Comparison of ENCODE assay signal across 17 cellular contexts in genomic region chr7:20562461-20562860, GRCh38. TPM values are rescaled to one million over a fixed set of nuclear protein-coding genes. Genes with fewer than 3 reads are reported as not detected.
"Had no signal": no experiment of that assay in that cellular context is flagged by ENCODE, and none has a peak within 500 bp of the region (broad histone marks: within the 10 kb centered on the region; RNA-seq: fewer than 3 reads in every experiment).

No MANE protein-coding gene starts in this region.

- H3K4me3 ChIP-seq: breast epithelium, gastroesophageal sphincter, hepatocyte, pancreas, tibial artery had no signal

- H3K36me3 ChIP-seq: breast epithelium, gastroesophageal sphincter, pancreas, tibial artery had no signal

- H3K27me3 ChIP-seq: breast epithelium, gastroesophageal sphincter, hepatocyte, pancreas, tibial artery had no signal

- H3K27ac ChIP-seq: breast epithelium, gastroesophageal sphincter, hepatocyte, pancreas, tibial artery, VCaP had no signal

- H3K79me2 ChIP-seq: hepatocyte had no signal

- H3K9me3 ChIP-seq: breast epithelium, gastroesophageal sphincter, pancreas, tibial artery had no signal

- H3K4me2 ChIP-seq: hepatocyte had no signal

- FAIRE-seq: kidney, pancreas had no signal

- H2AFZ ChIP-seq: hepatocyte had no signal

- H3K4me1 ChIP-seq: breast epithelium, gastroesophageal sphincter, pancreas, tibial artery had no signal

- DNase-seq: activated CD4-positive, alpha-beta memory T cell treated with anti-CD3 and anti-CD28 coated beads, Interleukin-2, amount 10 ng/mL, durations not matched to agents 7 days and 5 days; activated CD4-positive, alpha-beta T cell treated with anti-CD3 and anti-CD28 coated beads for 36 hours; activated gamma-delta T cell treated with Interleukin-2 at 50 U/mL for 16 hours; activated naive CD8-positive, alpha-beta T cell treated with anti-CD3 and anti-CD28 coated beads for 36 hours; activated T-cell treated with anti-CD3 and anti-CD28 coated beads, Interleukin-2, amount 50 U/mL, for 72 hours; anterior cingulate cortex; kidney; left ventricle myocardium superior; mesendoderm; nephron progenitor cell; pancreas; stimulated activated CD4-positive, alpha-beta T cell treated with anti-CD3 and anti-CD28 coated beads, Interleukin-15, amount 100 ng/mL, for 24 hours; tibial artery had no signal

RNA-seq across cellular contexts. Expression of gene ABCB5, which starts 53.0 kb away (rescaled TPM):
- total RNA-seq: activated CD4-positive, alpha-beta memory T cell treated with anti-CD3 and anti-CD28 coated beads, Interleukin-2, amount 10 ng/mL, durations not matched to agents 7 days and 5 days; activated CD4-positive, alpha-beta T cell treated with anti-CD3 and anti-CD28 coated beads for 36 hours; activated naive CD8-positive, alpha-beta T cell treated with anti-CD3 and anti-CD28 coated beads for 36 hours; activated T-cell treated with anti-CD3 and anti-CD28 coated beads, Interleukin-2, amount 50 U/mL, for 72 hours; left ventricle myocardium superior had no signal
- polyA plus RNA-seq: hepatocyte had no signal
